ENCODE assay signal across 11 cellular contexts in the genomic region with DNA sequence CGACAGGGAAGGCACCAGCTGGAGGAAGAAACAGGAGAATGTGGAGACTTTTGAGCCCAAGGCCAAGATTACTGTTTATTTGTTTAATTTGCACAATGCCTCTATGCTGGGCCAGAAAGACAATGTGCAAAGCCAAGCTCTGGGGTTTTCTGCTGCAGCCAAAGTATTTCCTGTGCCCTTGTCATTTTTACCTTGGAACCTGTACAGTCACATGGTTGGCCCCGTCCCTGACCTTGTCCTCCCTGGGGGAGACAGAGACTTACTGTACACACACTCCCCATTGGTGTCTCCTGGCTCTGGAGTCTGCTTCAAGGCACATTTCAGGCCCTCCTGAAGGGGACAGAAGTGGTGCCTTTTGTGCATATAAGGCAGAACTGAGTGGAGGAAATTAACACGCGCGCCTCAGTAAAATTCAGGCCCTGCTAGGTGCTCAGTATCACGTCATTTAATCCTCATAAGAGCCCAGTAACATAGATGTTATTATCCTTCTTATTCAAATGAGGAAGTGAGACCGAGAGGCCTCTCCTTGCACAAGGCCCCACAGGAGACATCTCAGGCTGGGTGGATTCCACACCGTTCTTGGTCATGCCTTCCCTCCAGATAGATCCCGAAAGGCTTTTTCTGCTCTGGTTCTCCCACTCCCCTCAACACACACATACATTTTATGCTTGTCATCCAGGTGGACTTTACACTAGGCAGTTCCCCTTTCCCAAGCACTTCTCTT. TPM values are rescaled to one million over a fixed set of nuclear protein-coding genes. Genes with fewer than 3 reads are reported as not detected.
DNase-seq lines count a peak whose midpoint lies in the region; ATAC-seq lines count a peak whose summit lies in the region.
"Had no signal": no experiment of that assay in that cellular context is flagged by ENCODE, and none has a peak within 500 bp of the region (broad histone marks: within the 10 kb centered on the region; RNA-seq: fewer than 3 reads in every experiment).

No MANE protein-coding gene starts in this region.

- intact Hi-C loops in activated T-helper 1 cell treated with anti-CD3 and anti-CD28 coated beads, Interleukin-12 subunit alpha, Interleukin-12 subunit beta, Interleukin-2, Interleukin-4 antibody, amounts not matched to agents 30 ng/mL and 10 ng/mL and 1 ng/mL, durations not matched to agents 14 hours and 24 hours and 36 hours (cut with micrococcal nuclease) = no loop called here

- H3K4me1 Mint-ChIP-seq in IgD-negative memory B cell (peaks cover 13 to 25% (median 21%) of the 10 kb centered on the region in 3 donors), memory B cell (peaks cover 27% of the 10 kb centered on the region)
- no peaks in the 10 kb centered on the region for H3K4me1 Mint-ChIP-seq in activated T-helper 1 cell treated with anti-CD3 and anti-CD28 coated beads, Interleukin-12 subunit alpha, Interleukin-12 subunit beta, Interleukin-2, Interleukin-4 antibody, amounts not matched to agents 30 ng/mL and 10 ng/mL and 1 ng/mL, durations not matched to agents 14 hours and 24 hours and 36 hours (ENCODE audit: low read depth)

- H3K9me3 Mint-ChIP-seq in IgD-negative memory B cell (peaks cover 0 to 6% (median 4%) of the 10 kb centered on the region in 3 donors), memory B cell (peaks cover 2% of the 10 kb centered on the region)
- no peaks in the 10 kb centered on the region for H3K9me3 Mint-ChIP-seq in activated T-helper 1 cell treated with anti-CD3 and anti-CD28 coated beads, Interleukin-12 subunit alpha, Interleukin-12 subunit beta, Interleukin-2, Interleukin-4 antibody, amounts not matched to agents 30 ng/mL and 10 ng/mL and 1 ng/mL, durations not matched to agents 14 hours and 24 hours and 36 hours

- no peak overlapping the region for H2BK5ac ChIP-seq in trophoblast cell (ENCODE audit: low read depth, low read length, poor library complexity)

- H3K23ac ChIP-seq in trophoblast cell (ENCODE audit: low read length) = no peak overlapping the region

- no peak overlapping the region for H3K4ac ChIP-seq in trophoblast cell (ENCODE audit: low read depth, low read length)

- no peak overlapping the region for H3K4me2 ChIP-seq in trophoblast cell (ENCODE audit: low read length)

- H3K27me3 ChIP-seq in trophoblast cell (ENCODE audit: insufficient read depth, low read length) = no peaks in the 10 kb centered on the region

- no peak overlapping the region for H3K9ac ChIP-seq in trophoblast cell (ENCODE audit: low read length)

- H2AK5ac ChIP-seq in trophoblast cell (ENCODE audit: low read length) = no peak overlapping the region

- peaks cover 2% of the 10 kb centered on the region for H3K36me3 Mint-ChIP-seq in IgD-negative memory B cell
- no peaks in the 10 kb centered on the region for H3K36me3 Mint-ChIP-seq in memory B cell
- no peaks in the 10 kb centered on the region for H3K36me3 Mint-ChIP-seq in activated T-helper 1 cell treated with anti-CD3 and anti-CD28 coated beads, Interleukin-12 subunit alpha, Interleukin-12 subunit beta, Interleukin-2, Interleukin-4 antibody, amounts not matched to agents 30 ng/mL and 10 ng/mL and 1 ng/mL, durations not matched to agents 14 hours and 24 hours and 36 hours (ENCODE audit: low read depth)

- H3K14ac ChIP-seq in trophoblast cell (ENCODE audit: low read length) = no peak overlapping the region

- no peaks in the 10 kb centered on the region for H3K4me1 ChIP-seq in trophoblast cell (ENCODE audit: control insufficient read depth in 1 of 2, insufficient read depth in 2 of 2, low read length in 2 of 2)

- DNase-seq in memory B cell (ENCODE audit: low spot score in 2 of 2) (peak in 1 of 2 donors; percentile 39), trophoblast cell (no peak), DMS114 treated with DMSO at 0.1 percent for 48 hours (lab: John Stamatoyannopoulos, UW; ENCODE audit: unreplicated experiment) (no peak)
- no peak for DNase-seq in activated T-helper 1 cell treated with anti-CD3 and anti-CD28 coated beads, Interleukin-12 subunit alpha, Interleukin-12 subunit beta, Interleukin-2, Interleukin-4 antibody, amounts not matched to agents 30 ng/mL and 10 ng/mL and 1 ng/mL, durations not matched to agents 14 hours and 24 hours and 36 hours (ENCODE audit: low spot score)
- no peak for DNase-seq in activated CD4-positive, alpha-beta T cell treated with anti-CD3 and anti-CD28 coated beads, Interleukin-2, amount 50 U/mL, for 4 hours
- DNase-seq: activated gamma-delta T cell, NCI-H446 had no signal

- no peak overlapping the region for H3K4me3 ChIP-seq in trophoblast cell (ENCODE audit: low read depth, low read length)

- no peak overlapping the region for H2BK120ac ChIP-seq in trophoblast cell (ENCODE audit: insufficient read depth, low read length, poor library complexity)

- H4K8ac ChIP-seq in trophoblast cell (ENCODE audit: low read depth, low read length) = no peak overlapping the region

- no peak overlapping the region for H4K91ac ChIP-seq in trophoblast cell (ENCODE audit: low read depth, low read length)

- H3K9me3 ChIP-seq in trophoblast cell (ENCODE audit: insufficient read depth, low read depth, low read length) = peaks cover 2% of the 10 kb centered on the region

- ATAC-seq in GM18907 (IDR thresholded peaks at IDR 0.05; ENCODE audit: unreplicated experiment) (peak; percentile 76), HG02623 (IDR thresholded peaks at IDR 0.05; ENCODE audit: unreplicated experiment) (peak; percentile 74), memory B cell (ENCODE audit: low read depth) (peak; percentile 91)

- H3K27ac ChIP-seq in trophoblast cell (ENCODE audit: low read depth, low read length) = no peak overlapping the region
- H3K27ac ChIP-seq: HL-60 had no signal

- H3K79me1 ChIP-seq in trophoblast cell (ENCODE audit: low read length) = no peaks in the 10 kb centered on the region

- H3K36me3 ChIP-seq in trophoblast cell (ENCODE audit: control insufficient read depth in 1 of 2, insufficient read depth in 2 of 2, low read length in 2 of 2) = no peaks in the 10 kb centered on the region

- H3K18ac ChIP-seq in trophoblast cell (ENCODE audit: low read length) = no peak overlapping the region

- H3K27me3 Mint-ChIP-seq in IgD-negative memory B cell = peaks cover 4% of the 10 kb centered on the region
- no peaks in the 10 kb centered on the region for H3K27me3 Mint-ChIP-seq in memory B cell
- H3K27me3 Mint-ChIP-seq in activated T-helper 1 cell treated with anti-CD3 and anti-CD28 coated beads, Interleukin-12 subunit alpha, Interleukin-12 subunit beta, Interleukin-2, Interleukin-4 antibody, amounts not matched to agents 30 ng/mL and 10 ng/mL and 1 ng/mL, durations not matched to agents 14 hours and 24 hours and 36 hours (ENCODE audit: insufficient read depth) = no peaks in the 10 kb centered on the region

- H4K12ac ChIP-seq in trophoblast cell (ENCODE audit: low read depth, low read length) = no peak overlapping the region

- H3K27ac Mint-ChIP-seq in IgD-negative memory B cell (peak overlapping the region; percentile 30 to 81 (median 71)), memory B cell (peak overlapping the region; percentile 94)
- H3K27ac Mint-ChIP-seq in activated T-helper 1 cell treated with anti-CD3 and anti-CD28 coated beads, Interleukin-12 subunit alpha, Interleukin-12 subunit beta, Interleukin-2, Interleukin-4 antibody, amounts not matched to agents 30 ng/mL and 10 ng/mL and 1 ng/mL, durations not matched to agents 14 hours and 24 hours and 36 hours = no peak overlapping the region

- peak overlapping the region in 2 of 4 donors; percentile 84 to 88 for H3K4me3 Mint-ChIP-seq in IgD-negative memory B cell
- peak overlapping the region; percentile 41 for H3K4me3 Mint-ChIP-seq in memory B cell
- no peak overlapping the region for H3K4me3 Mint-ChIP-seq in activated T-helper 1 cell treated with anti-CD3 and anti-CD28 coated beads, Interleukin-12 subunit alpha, Interleukin-12 subunit beta, Interleukin-2, Interleukin-4 antibody, amounts not matched to agents 30 ng/mL and 10 ng/mL and 1 ng/mL, durations not matched to agents 14 hours and 24 hours and 36 hours

- no peak overlapping the region for H2AFZ ChIP-seq in trophoblast cell (ENCODE audit: insufficient read depth, low read length, poor library complexity)

- no peaks in the 10 kb centered on the region for H3K79me2 ChIP-seq in trophoblast cell (ENCODE audit: control insufficient read depth, insufficient read depth, low read length, poor library complexity)

- no peak overlapping the region for H2BK12ac ChIP-seq in trophoblast cell (ENCODE audit: low read length)

- no CpG with 5 or more reads among the region's 9 CpGs for WGBS in trophoblast cell (ENCODE audit: extremely low coverage, insufficient coverage, insufficient read length)

RNA-seq across cellular contexts. Expression of a gene that starts 21.1 kb away (rescaled TPM):
- polyA plus RNA-seq in IgD-negative memory B cell = 13.7 TPM
- polyA plus RNA-seq in trophoblast cell (2013) = 37.0 and 40.6 TPM in 2 replicates
- 0.05 TPM in 1 of 2 replicates, not detected in the other for total RNA-seq in activated T-helper 1 cell treated with anti-CD3 and anti-CD28 coated beads, Interleukin-12 subunit alpha, Interleukin-12 subunit beta, Interleukin-2, Interleukin-4 antibody, amounts not matched to agents 30 ng/mL and 10 ng/mL and 1 ng/mL, durations not matched to agents 14 hours and 24 hours and 36 hours

RNA-seq across cellular contexts. Expression of a gene that starts 36.9 kb away (rescaled TPM):
- 11.4 TPM for polyA plus RNA-seq in IgD-negative memory B cell
- polyA plus RNA-seq in trophoblast cell (2013) = 5.5 and 5.6 TPM in 2 replicates
- not detected in 2 replicates for total RNA-seq in activated T-helper 1 cell treated with anti-CD3 and anti-CD28 coated beads, Interleukin-12 subunit alpha, Interleukin-12 subunit beta, Interleukin-2, Interleukin-4 antibody, amounts not matched to agents 30 ng/mL and 10 ng/mL and 1 ng/mL, durations not matched to agents 14 hours and 24 hours and 36 hours
